ENCODE assay signal across 17 cellular contexts in genomic region chrX:19748898-19749680, GRCh38.
DNase-seq lines count a peak whose midpoint lies in the region; ATAC-seq and TF ChIP-seq lines count a peak whose summit lies in the region.
"Had no signal": no experiment of that assay in that cellular context is flagged by ENCODE, and none has a peak within 500 bp of the region (broad histone marks: within the 10 kb centered on the region; RNA-seq: fewer than 3 reads in every experiment).

No MANE protein-coding gene starts in this region.

- no peak for ATAC-seq in activated B cell treated with CpG ODN at 0.5 μM for 24 hours (ENCODE audit: low read depth)
- no peak for ATAC-seq in GM19467 (IDR thresholded peaks at IDR 0.05; ENCODE audit: unreplicated experiment)
- ATAC-seq: heart left ventricle had no signal

- peaks cover 49% of the 10 kb centered on the region for H3K4me1 Mint-ChIP-seq in CD14-positive monocyte
- peaks cover 98% of the 10 kb centered on the region for H3K4me1 Mint-ChIP-seq in activated B cell treated with CpG ODN at 0.5 μM for 24 hours
- H3K4me1 Mint-ChIP-seq in immature natural killer cell: peaks cover 91 to 98% of the 10 kb centered on the region in 2 donors
- H3K4me1 Mint-ChIP-seq in endodermal cell: no peaks in the 10 kb centered on the region

- H3K4me3 ChIP-seq in DOHH2 (ENCODE audit: low read length) (peak overlapping the region; percentile 68), endodermal cell (ENCODE audit: low read length) (no peak overlapping the region)
- H3K4me3 ChIP-seq: esophagus squamous epithelium, heart left ventricle, SJSA1, smooth muscle cell had no signal

- peaks cover 5% of the 10 kb centered on the region; the same call in 1 of the 2 replicates for H3K9me3 ChIP-seq in DOHH2 (ENCODE audit: control insufficient read depth, insufficient read depth, low read length)
- peaks cover 4% of the 10 kb centered on the region for H3K9me3 ChIP-seq in endodermal cell (ENCODE audit: control insufficient read depth, low read length)
- H3K9me3 ChIP-seq: SJSA1 had no signal

- H3K4me3 Mint-ChIP-seq in CD14-positive monocyte (no peak overlapping the region), activated B cell treated with CpG ODN at 0.5 μM for 24 hours (no peak overlapping the region), immature natural killer cell (peak overlapping the region in 4 of 5 donors; percentile 14 to 80 (median 47)), endodermal cell (no peak overlapping the region)

- H3K27ac Mint-ChIP-seq in CD14-positive monocyte (peak overlapping the region in 5 of 7 donors; percentile 20 to 93 (median 74)), activated B cell treated with CpG ODN at 0.5 μM for 24 hours (peak overlapping the region; percentile 92), immature natural killer cell (peak overlapping the region; percentile 89 to 98 (median 95)), endodermal cell (no peak overlapping the region)

- CTCF ChIA-PET in activated B cell treated with CpG ODN at 0.5 μM for 24 hours (lab: Charles Lee): no interaction called here

- peak overlapping the region; percentile 97 for H3K27ac ChIP-seq in DOHH2 (ENCODE audit: low read depth, low read length)
- H3K27ac ChIP-seq in endodermal cell (ENCODE audit: low read depth, low read length): no peak overlapping the region
- H3K27ac ChIP-seq: SJSA1 had no signal

- H3K4me1 ChIP-seq in DOHH2 (ENCODE audit: control insufficient read depth, low read length) (peaks cover 100% of the 10 kb centered on the region), endodermal cell (ENCODE audit: control insufficient read depth, insufficient read depth, low read length) (no peaks in the 10 kb centered on the region)
- H3K4me1 ChIP-seq: SJSA1 had no signal

- H3K79me2 ChIP-seq in DOHH2 (ENCODE audit: control insufficient read depth, low read length): peaks cover 51% of the 10 kb centered on the region

- 87% methylated on average over 3 of the region's 4 CpGs; no CpG with 5 or more reads in 1 of the 2 experiments for WGBS in endodermal cell (ENCODE audit: insufficient coverage in 1 of 2, insufficient read length in 1 of 2), 2 experiments

- no peak for DNase-seq in CD14-positive monocyte (ENCODE audit: low spot score)
- no peak for DNase-seq in activated B cell treated with CpG ODN at 0.5 μM for 24 hours
- DNase-seq in immature natural killer cell: no peak
- DNase-seq in HuH-7.5 (ENCODE audit: low spot score): no peak
- no peak for DNase-seq in endodermal cell
- DNase-seq in SKM-1 treated with dmso at 0.1 percent for 144 hours (lab: John Stamatoyannopoulos, UW; ENCODE audit: unreplicated experiment): no peak
- DNase-seq: esophagus squamous epithelium, heart left ventricle, kidney glomerular epithelial cell, midbrain, NCI-H1694 treated with DMSO at 0.1 percent for 48 hours, OCI-M1, posterior cingulate gyrus had no signal

- POLR2A ChIA-PET in activated B cell treated with CpG ODN at 0.5 μM for 24 hours (lab: Charles Lee): interaction anchor here (0.5 to 1.1 kb wide), 3 partner anchors 19 to 27 kb away, joined by 3 to 4 read pairs (median 3); no protein-coding TSS in a partner anchor

- H3K9me3 Mint-ChIP-seq in CD14-positive monocyte (peaks cover 0 to 3% (median 0%) of the 10 kb centered on the region in 7 donors), activated B cell treated with CpG ODN at 0.5 μM for 24 hours (no peaks in the 10 kb centered on the region), immature natural killer cell (peaks cover 0 to 2% (median 0%) of the 10 kb centered on the region in 6 donors), endodermal cell (peaks cover 62% of the 10 kb centered on the region)

- peak overlapping the region; percentile 89 for H3K4me2 ChIP-seq in DOHH2 (ENCODE audit: low read length)
- H3K4me2 ChIP-seq: smooth muscle cell had no signal

- H3K36me3 ChIP-seq in DOHH2 (ENCODE audit: control insufficient read depth, low read length): peaks cover 22% of the 10 kb centered on the region
- H3K36me3 ChIP-seq in endodermal cell (ENCODE audit: control insufficient read depth, insufficient read depth, low read length): no peaks in the 10 kb centered on the region
- H3K36me3 ChIP-seq: esophagus squamous epithelium, heart left ventricle, SJSA1 had no signal

- H3K27me3 ChIP-seq in DOHH2 (ENCODE audit: control insufficient read depth, low read length) (no peaks in the 10 kb centered on the region), endodermal cell (ENCODE audit: control insufficient read depth, insufficient read depth, low read length, poor library complexity, severe bottlenecking) (no peaks in the 10 kb centered on the region)
- H3K27me3 ChIP-seq: esophagus squamous epithelium, heart left ventricle, SJSA1 had no signal

- no peak overlapping the region for H3K9ac ChIP-seq in endodermal cell (ENCODE audit: extremely low read depth, low read length, poor library complexity, severe bottlenecking)

- H3F3A ChIP-seq in DOHH2 (ENCODE audit: control insufficient read depth, insufficient read depth): peaks cover 59% of the 10 kb centered on the region

- H3K27me3 Mint-ChIP-seq in CD14-positive monocyte (ENCODE audit: low read depth in 3 of 3) (peaks cover 0 to 3% (median 0%) of the 10 kb centered on the region in 3 donors), activated B cell treated with CpG ODN at 0.5 μM for 24 hours (no peaks in the 10 kb centered on the region), immature natural killer cell (ENCODE audit: low read depth in 3 of 3) (peaks cover 0 to 18% (median 9%) of the 10 kb centered on the region in 3 donors), endodermal cell (ENCODE audit: insufficient read depth) (no peaks in the 10 kb centered on the region)

- no peaks in the 10 kb centered on the region for H4K20me1 ChIP-seq in DOHH2 (ENCODE audit: control insufficient read depth, insufficient read depth, low read depth, low read length)

- intact Hi-C loops in CD14-positive monocyte (cut with micrococcal nuclease) (loop anchor here (10.0 kb wide), 2 partner anchors 66 to 146 kb away; no protein-coding TSS in a partner anchor), activated B cell treated with CpG ODN at 0.5 μM for 24 hours (cut with micrococcal nuclease) (loop anchor here (2.0 to 10.0 kb wide), 4 partner anchors 24 to 313 kb away; no protein-coding TSS in a partner anchor)

- peaks cover 5 to 18% of the 10 kb centered on the region in 2 donors for H3K36me3 Mint-ChIP-seq in CD14-positive monocyte
- H3K36me3 Mint-ChIP-seq in activated B cell treated with CpG ODN at 0.5 μM for 24 hours (ENCODE audit: low read depth): peaks cover 9% of the 10 kb centered on the region
- peaks cover 0 to 2% (median 0%) of the 10 kb centered on the region in 3 donors for H3K36me3 Mint-ChIP-seq in immature natural killer cell
- H3K36me3 Mint-ChIP-seq in endodermal cell (ENCODE audit: low read depth): no peaks in the 10 kb centered on the region

- H3K9me2 ChIP-seq in DOHH2 (replicated peaks; ENCODE audit: control insufficient read depth, low read length): no peaks in the 10 kb centered on the region

- no peak for TF ChIP-seq CTCF in CD14-positive monocyte (IDR thresholded peaks at IDR 0.05)
- TF ChIP-seq CTCF in DOHH2 (IDR thresholded peaks at IDR 0.05; ENCODE audit: low read depth, low read length, poor library complexity, severe bottlenecking): no peak
- TF ChIP-seq CTCF in activated B cell treated with CpG ODN at 0.5 μM for 24 hours (IDR thresholded peaks at IDR 0.05): no peak
- no peak for TF ChIP-seq CTCF in endodermal cell (conservative IDR thresholded peaks at IDR 0.05)

Comparison
In these comparisons a context has a peak if more than half of its experiments do, and no peak if none do; other contexts are left out.
1. H3K4me3 Mint-ChIP-seq: peak in immature natural killer cell (4 of 5); none in CD14-positive monocyte (0 of 2), activated B cell treated with CpG ODN at 0.5 μM for 24 hours (single experiment) and endodermal cell (single experiment).